In the genomic region with DNA sequence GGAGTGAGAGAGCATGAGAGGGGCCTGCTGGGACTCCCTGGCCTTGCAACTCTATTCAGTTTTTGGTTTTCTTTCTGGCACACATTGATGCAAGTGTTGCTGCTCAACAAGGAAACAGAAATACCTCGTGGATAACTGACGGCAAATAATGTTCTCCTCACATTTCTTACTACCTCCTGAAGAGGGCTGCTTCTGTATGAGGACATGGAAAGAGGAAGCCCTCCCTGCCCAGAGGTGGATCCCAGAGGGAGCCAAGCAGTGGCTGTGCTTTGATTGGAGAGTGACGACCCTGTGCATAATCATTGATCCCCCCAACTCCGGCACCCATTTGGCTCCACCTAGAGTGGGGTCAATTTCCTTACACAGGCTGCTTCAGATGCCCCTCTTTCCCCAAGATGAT, we compare ENCODE assay signal across 1 cellular context.
TF ChIP-seq lines count a peak whose summit lies in the region.

No MANE protein-coding gene starts in this region.

TF ChIP-seq in GM23338, 12 proteins besides CTCF, POLR2A, EP300 and RAD21 (continued from another document):
- TF ChIP-seq, protein P1, sequence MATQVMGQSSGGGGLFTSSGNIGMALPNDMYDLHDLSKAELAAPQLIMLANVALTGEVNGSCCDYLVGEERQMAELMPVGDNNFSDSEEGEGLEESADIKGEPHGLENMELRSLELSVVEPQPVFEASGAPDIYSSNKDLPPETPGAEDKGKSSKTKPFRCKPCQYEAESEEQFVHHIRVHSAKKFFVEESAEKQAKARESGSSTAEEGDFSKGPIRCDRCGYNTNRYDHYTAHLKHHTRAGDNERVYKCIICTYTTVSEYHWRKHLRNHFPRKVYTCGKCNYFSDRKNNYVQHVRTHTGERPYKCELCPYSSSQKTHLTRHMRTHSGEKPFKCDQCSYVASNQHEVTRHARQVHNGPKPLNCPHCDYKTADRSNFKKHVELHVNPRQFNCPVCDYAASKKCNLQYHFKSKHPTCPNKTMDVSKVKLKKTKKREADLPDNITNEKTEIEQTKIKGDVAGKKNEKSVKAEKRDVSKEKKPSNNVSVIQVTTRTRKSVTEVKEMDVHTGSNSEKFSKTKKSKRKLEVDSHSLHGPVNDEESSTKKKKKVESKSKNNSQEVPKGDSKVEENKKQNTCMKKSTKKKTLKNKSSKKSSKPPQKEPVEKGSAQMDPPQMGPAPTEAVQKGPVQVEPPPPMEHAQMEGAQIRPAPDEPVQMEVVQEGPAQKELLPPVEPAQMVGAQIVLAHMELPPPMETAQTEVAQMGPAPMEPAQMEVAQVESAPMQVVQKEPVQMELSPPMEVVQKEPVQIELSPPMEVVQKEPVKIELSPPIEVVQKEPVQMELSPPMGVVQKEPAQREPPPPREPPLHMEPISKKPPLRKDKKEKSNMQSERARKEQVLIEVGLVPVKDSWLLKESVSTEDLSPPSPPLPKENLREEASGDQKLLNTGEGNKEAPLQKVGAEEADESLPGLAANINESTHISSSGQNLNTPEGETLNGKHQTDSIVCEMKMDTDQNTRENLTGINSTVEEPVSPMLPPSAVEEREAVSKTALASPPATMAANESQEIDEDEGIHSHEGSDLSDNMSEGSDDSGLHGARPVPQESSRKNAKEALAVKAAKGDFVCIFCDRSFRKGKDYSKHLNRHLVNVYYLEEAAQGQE (IDR thresholded peaks at IDR 0.05; ENCODE audit: unreplicated experiment) = no peak
- TF ChIP-seq EZH2phosphoT487 (IDR thresholded peaks at IDR 0.05; ENCODE audit: unreplicated experiment) = no peak
- no peak for TF ChIP-seq JUNB (IDR thresholded peaks at IDR 0.05; ENCODE audit: unreplicated experiment)
